In the genomic region with DNA sequence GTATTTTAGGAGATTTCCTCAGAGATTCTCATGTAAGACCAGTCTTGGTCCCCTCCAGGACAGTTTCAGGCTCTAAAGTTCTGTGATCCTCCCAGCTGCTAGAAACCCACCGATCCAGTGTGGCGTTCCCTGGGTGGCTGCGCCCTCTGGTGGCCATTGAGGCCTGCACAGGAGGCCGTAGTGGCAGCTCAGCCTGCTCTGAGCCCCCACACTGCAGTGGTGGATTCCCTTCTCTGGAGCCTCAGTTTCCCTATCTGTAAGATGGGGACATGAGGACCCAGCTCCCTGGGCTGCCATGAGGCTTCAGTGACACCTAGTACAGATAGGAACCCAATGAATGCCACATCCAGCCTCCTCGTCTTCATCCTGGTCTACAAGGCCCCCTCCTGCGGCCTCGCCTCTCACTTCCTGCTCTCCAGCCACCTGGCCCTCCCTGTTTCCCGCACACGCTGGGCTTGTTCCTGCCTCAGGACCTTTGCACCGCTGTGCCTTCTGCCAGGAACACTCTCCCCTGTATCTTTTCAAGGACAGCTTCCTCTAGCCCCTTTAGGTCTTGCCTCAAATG, we compare ENCODE assay signal across 1 cellular context.
TF ChIP-seq lines count a peak whose summit lies in the region.

No MANE protein-coding gene starts in this region.

TF ChIP-seq in HepG2, 621 proteins besides CTCF, POLR2A, EP300 and RAD21 (continued from another document and continues in another):
- 0 out of 2 replicates have a peak, but pooled peaks have one; percentile 80 for TF ChIP-seq ZBTB44 (CRISPR knock-in tag; IDR thresholded peaks at IDR 0.05)
- peak; percentile 96 for TF ChIP-seq ZNF574 (CRISPR knock-in tag; IDR thresholded peaks at IDR 0.05)
- TF ChIP-seq, protein P1, sequence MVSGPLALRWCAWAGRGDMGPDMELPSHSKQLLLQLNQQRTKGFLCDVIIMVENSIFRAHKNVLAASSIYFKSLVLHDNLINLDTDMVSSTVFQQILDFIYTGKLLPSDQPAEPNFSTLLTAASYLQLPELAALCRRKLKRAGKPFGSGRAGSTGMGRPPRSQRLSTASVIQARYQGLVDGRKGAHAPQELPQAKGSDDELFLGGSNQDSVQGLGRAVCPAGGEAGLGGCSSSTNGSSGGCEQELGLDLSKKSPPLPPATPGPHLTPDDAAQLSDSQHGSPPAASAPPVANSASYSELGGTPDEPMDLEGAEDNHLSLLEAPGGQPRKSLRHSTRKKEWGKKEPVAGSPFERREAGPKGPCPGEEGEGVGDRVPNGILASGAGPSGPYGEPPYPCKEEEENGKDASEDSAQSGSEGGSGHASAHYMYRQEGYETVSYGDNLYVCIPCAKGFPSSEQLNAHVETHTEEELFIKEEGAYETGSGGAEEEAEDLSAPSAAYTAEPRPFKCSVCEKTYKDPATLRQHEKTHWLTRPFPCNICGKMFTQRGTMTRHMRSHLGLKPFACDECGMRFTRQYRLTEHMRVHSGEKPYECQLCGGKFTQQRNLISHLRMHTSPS (CRISPR knock-in tag; IDR thresholded peaks at IDR 0.05; ENCODE audit: low read depth), result no peak
- TF ChIP-seq YY1 (IDR thresholded peaks at IDR 0.05; ENCODE audit: insufficient read depth, insufficient replicate concordance, low read depth, low read length), result peak; percentile 78
- no peak; the same call in 1 of the 2 replicates for TF ChIP-seq HNF4A (CRISPR knock-in tag; IDR thresholded peaks at IDR 0.05)
- no peak for TF ChIP-seq SRSF1 (optimal IDR thresholded peaks at IDR 0.05; ENCODE audit: low read depth, low read length)
- TF ChIP-seq NCOA2 (CRISPR knock-in tag; IDR thresholded peaks at IDR 0.05), result 0 out of 2 replicates have a peak, but pooled peaks have one; percentile 15
- TF ChIP-seq NRL (CRISPR knock-in tag; IDR thresholded peaks at IDR 0.05; ENCODE audit: borderline replicate concordance), result peak; percentile 43; the same call in 1 of the 2 replicates
- TF ChIP-seq SALL1 (CRISPR knock-in tag; IDR thresholded peaks at IDR 0.05), result peak; percentile 78
- no peak for TF ChIP-seq AKAP8 (CRISPR knock-in tag; IDR thresholded peaks at IDR 0.05)
- no peak for TF ChIP-seq ZBTB21 (CRISPR knock-in tag; IDR thresholded peaks at IDR 0.05)
- TF ChIP-seq MXD4 (CRISPR knock-in tag; IDR thresholded peaks at IDR 0.05), result 0 out of 2 replicates have a peak, but pooled peaks have one; percentile 23
- no peak for TF ChIP-seq ARID4A (CRISPR knock-in tag; IDR thresholded peaks at IDR 0.05; ENCODE audit: borderline replicate concordance)
- TF ChIP-seq ZNF546 (CRISPR knock-in tag; conservative IDR thresholded peaks at IDR 0.05), result 0 out of 2 replicates have a peak, but pooled peaks have one; percentile 28
- TF ChIP-seq LCORL (IDR thresholded peaks at IDR 0.05), result no peak
- TF ChIP-seq LCORL (CRISPR knock-in tag; IDR thresholded peaks at IDR 0.05), result 0 out of 2 replicates have a peak, but pooled peaks have one; percentile 47
- TF ChIP-seq, protein P2, sequence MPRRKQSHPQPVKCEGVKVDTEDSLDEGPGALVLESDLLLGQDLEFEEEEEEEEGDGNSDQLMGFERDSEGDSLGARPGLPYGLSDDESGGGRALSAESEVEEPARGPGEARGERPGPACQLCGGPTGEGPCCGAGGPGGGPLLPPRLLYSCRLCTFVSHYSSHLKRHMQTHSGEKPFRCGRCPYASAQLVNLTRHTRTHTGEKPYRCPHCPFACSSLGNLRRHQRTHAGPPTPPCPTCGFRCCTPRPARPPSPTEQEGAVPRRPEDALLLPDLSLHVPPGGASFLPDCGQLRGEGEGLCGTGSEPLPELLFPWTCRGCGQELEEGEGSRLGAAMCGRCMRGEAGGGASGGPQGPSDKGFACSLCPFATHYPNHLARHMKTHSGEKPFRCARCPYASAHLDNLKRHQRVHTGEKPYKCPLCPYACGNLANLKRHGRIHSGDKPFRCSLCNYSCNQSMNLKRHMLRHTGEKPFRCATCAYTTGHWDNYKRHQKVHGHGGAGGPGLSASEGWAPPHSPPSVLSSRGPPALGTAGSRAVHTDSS (CRISPR knock-in tag; conservative IDR thresholded peaks at IDR 0.05), result no peak
- no peak; the same call in 1 of the 2 replicates for TF ChIP-seq ZNF749 (CRISPR knock-in tag; IDR thresholded peaks at IDR 0.05; ENCODE audit: borderline replicate concordance)
- TF ChIP-seq ZNF432 (CRISPR knock-in tag; IDR thresholded peaks at IDR 0.05; ENCODE audit: borderline replicate concordance), result no peak
- peak; percentile 95 for TF ChIP-seq ZNF629 (CRISPR knock-in tag; conservative IDR thresholded peaks at IDR 0.05)
- TF ChIP-seq CREBL2 (CRISPR knock-in tag; IDR thresholded peaks at IDR 0.05; ENCODE audit: borderline replicate concordance), result no peak
- peak; percentile 67; the same call in 1 of the 2 replicates for TF ChIP-seq ZNF768 (CRISPR knock-in tag; IDR thresholded peaks at IDR 0.05)
- TF ChIP-seq, protein P3, sequence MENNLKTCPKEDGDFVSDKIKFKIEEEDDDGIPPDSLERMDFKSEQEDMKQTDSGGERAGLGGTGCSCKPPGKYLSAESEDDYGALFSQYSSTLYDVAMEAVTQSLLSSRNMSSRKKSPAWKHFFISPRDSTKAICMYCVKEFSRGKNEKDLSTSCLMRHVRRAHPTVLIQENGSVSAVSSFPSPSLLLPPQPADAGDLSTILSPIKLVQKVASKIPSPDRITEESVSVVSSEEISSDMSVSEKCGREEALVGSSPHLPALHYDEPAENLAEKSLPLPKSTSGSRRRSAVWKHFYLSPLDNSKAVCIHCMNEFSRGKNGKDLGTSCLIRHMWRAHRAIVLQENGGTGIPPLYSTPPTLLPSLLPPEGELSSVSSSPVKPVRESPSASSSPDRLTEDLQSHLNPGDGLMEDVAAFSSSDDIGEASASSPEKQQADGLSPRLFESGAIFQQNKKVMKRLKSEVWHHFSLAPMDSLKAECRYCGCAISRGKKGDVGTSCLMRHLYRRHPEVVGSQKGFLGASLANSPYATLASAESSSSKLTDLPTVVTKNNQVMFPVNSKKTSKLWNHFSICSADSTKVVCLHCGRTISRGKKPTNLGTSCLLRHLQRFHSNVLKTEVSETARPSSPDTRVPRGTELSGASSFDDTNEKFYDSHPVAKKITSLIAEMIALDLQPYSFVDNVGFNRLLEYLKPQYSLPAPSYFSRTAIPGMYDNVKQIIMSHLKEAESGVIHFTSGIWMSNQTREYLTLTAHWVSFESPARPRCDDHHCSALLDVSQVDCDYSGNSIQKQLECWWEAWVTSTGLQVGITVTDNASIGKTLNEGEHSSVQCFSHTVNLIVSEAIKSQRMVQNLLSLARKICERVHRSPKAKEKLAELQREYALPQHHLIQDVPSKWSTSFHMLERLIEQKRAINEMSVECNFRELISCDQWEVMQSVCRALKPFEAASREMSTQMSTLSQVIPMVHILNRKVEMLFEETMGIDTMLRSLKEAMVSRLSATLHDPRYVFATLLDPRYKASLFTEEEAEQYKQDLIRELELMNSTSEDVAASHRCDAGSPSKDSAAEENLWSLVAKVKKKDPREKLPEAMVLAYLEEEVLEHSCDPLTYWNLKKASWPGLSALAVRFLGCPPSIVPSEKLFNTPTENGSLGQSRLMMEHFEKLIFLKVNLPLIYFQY (CRISPR knock-in tag; IDR thresholded peaks at IDR 0.05; ENCODE audit: borderline replicate concordance), result 0 out of 2 replicates have a peak, but pooled peaks have one; percentile 44
- no peak for TF ChIP-seq NFATC3 (CRISPR knock-in tag; IDR thresholded peaks at IDR 0.05)
- TF ChIP-seq ZNF468 (CRISPR knock-in tag; IDR thresholded peaks at IDR 0.05), result no peak
- TF ChIP-seq ATF7 (IDR thresholded peaks at IDR 0.05), result no peak
- no peak for TF ChIP-seq ATF7 (CRISPR knock-in tag; IDR thresholded peaks at IDR 0.05)
- TF ChIP-seq TRAFD1 (CRISPR knock-in tag; IDR thresholded peaks at IDR 0.05; ENCODE audit: borderline replicate concordance), result no peak
- TF ChIP-seq ZNF337 (CRISPR knock-in tag; IDR thresholded peaks at IDR 0.05; ENCODE audit: borderline replicate concordance, low read depth), result no peak
- 0 out of 2 replicates have a peak, but pooled peaks have one; percentile 33 for TF ChIP-seq ZNF598 (CRISPR knock-in tag; IDR thresholded peaks at IDR 0.05; ENCODE audit: borderline replicate concordance)
- TF ChIP-seq ZNF232 (CRISPR knock-in tag; IDR thresholded peaks at IDR 0.05; ENCODE audit: borderline replicate concordance), result no peak; the same call in 1 of the 2 replicates
- peak; percentile 56 to 85; a peak in 2 of 4 replicates for TF ChIP-seq HMGXB4 (CRISPR knock-in tag; IDR thresholded peaks at IDR 0.05; ENCODE audit: borderline replicate concordance in 1 of 2, low read depth in 1 of 2)
- TF ChIP-seq ZMYM3 (CRISPR knock-in tag; IDR thresholded peaks at IDR 0.05), result peak; percentile 83; the same call in 1 of the 2 replicates
- 0 out of 2 replicates have a peak, but pooled peaks have one; percentile 57 for TF ChIP-seq NFKBIZ (CRISPR knock-in tag; IDR thresholded peaks at IDR 0.05)
- TF ChIP-seq ARNTL (CRISPR knock-in tag; IDR thresholded peaks at IDR 0.05), result no peak
